17 cellular contexts compared by ENCODE assay signal in genomic region chr15:67167131-67167530, GRCh38.
A peak's percentile ranks its signal among the peaks of the same experiment; 100 is the strongest.
DNase-seq lines count a peak whose midpoint lies in the region; ATAC-seq, FAIRE-seq and TF ChIP-seq lines count a peak whose summit lies in the region.
"Had no signal": no experiment of that assay in that cellular context is flagged by ENCODE, and none has a peak within 500 bp of the region (broad histone marks: within the 10 kb centered on the region; RNA-seq: fewer than 3 reads in every experiment).

No MANE protein-coding gene starts in this region.

- POLR2A ChIA-PET in H1 (lab: Charles Lee; ENCODE audit: partially characterized antibody) = interaction anchor here (1.4 kb wide), 1 partner anchor 137 kb away, joined by 6 read pairs; no protein-coding TSS in a partner anchor

- in situ Hi-C loops in ACHN (cut with HindIII; ENCODE audit: low pct_ligation_motif_present, low pct_unique_long_range_greater_than_20kb, low sequenced_read_pairs) = no loop called here

- CTCF ChIA-PET in H1 (lab: Charles Lee; ENCODE audit: partially characterized antibody) = interaction anchor here (0.7 to 3.0 kb wide), 6 partner anchors 9 to 264 kb away, joined by 3 to 7 read pairs (median 4); no protein-coding TSS in a partner anchor

- peak overlapping the region; percentile 12 for H3K4ac ChIP-seq in H1 (replicated peaks; ENCODE audit: insufficient read length, low read depth, low read length)

- H4K91ac ChIP-seq in H1 (replicated peaks; ENCODE audit: insufficient read length, low read length) = peak overlapping the region; percentile 48

- no peak overlapping the region for H3K56ac ChIP-seq in H1 (replicated peaks; ENCODE audit: insufficient read length, low read depth, low read length)

- H3K4me1 Mint-ChIP-seq in HFFc6 (ENCODE audit: low read depth) (peaks cover 59% of the 10 kb centered on the region), osteocyte (ENCODE audit: unreplicated experiment) (peaks cover 60% of the 10 kb centered on the region)

- H2AFZ ChIP-seq in ACC112 (ENCODE audit: low read length, unreplicated experiment) (no peak overlapping the region), H1 (ENCODE audit: low read length) (no peak overlapping the region)

- TF ChIP-seq CTCF in HFFc6 (IDR thresholded peaks at IDR 0.05) = no peak
- no peak for TF ChIP-seq CTCF in H1 (IDR thresholded peaks at IDR 0.05; ENCODE audit: control extremely low read depth in 1 of 3, insufficient read depth in 1 of 3, low read depth in 1 of 3, low read length in 3 of 3)
- no peak for TF ChIP-seq CTCF in osteocyte (IDR thresholded peaks at IDR 0.05)

- 0 out of 2 replicates have a peak overlapping the region, but pooled peaks have one; percentile 7 for H3K18ac ChIP-seq in H1 (ENCODE audit: extremely low read depth, low read length)

- no peak overlapping the region; a peak in 1 of 4 replicates for H3K4me2 ChIP-seq in H1 (ENCODE audit: insufficient read depth in 1 of 2, low read depth in 2 of 2, low read length in 2 of 2)

- H3K4me1 ChIP-seq in ACC112 (ENCODE audit: control insufficient read depth, insufficient read depth, low read length, unreplicated experiment) (peaks cover 76% of the 10 kb centered on the region), H1 (replicated peaks in 1 of 4; ENCODE audit: control insufficient read depth in 3 of 4, insufficient read depth in 4 of 4, low read length in 3 of 4) (peaks cover 15 to 31% (median 22%) of the 10 kb centered on the region in 4 experiments)

- H4K20me1 ChIP-seq in H1 (replicated peaks in 1 of 2; ENCODE audit: control insufficient read depth in 1 of 2, insufficient read depth in 2 of 2, low read length in 2 of 2) = no peaks in the 10 kb centered on the region

- H3K23me2 ChIP-seq in H1 (ENCODE audit: low read depth, low read length) = peaks cover 3% of the 10 kb centered on the region; the same call in 1 of the 2 replicates

- H3K27me3 Mint-ChIP-seq in HFFc6 (ENCODE audit: insufficient read depth) = peaks cover 20% of the 10 kb centered on the region
- H3K27me3 Mint-ChIP-seq in osteocyte (ENCODE audit: unreplicated experiment) = no peaks in the 10 kb centered on the region

- H3K79me1 ChIP-seq in H1 (ENCODE audit: low read depth, low read length) = peaks cover 7% of the 10 kb centered on the region

- H3K14ac ChIP-seq in H1 (ENCODE audit: insufficient read length) = no peak overlapping the region

- H2BK5ac ChIP-seq in H1 (ENCODE audit: low read depth, low read length) = peak overlapping the region; percentile 77; the same call in 1 of the 2 replicates

- TF ChIP-seq RAD21 in H1 (IDR thresholded peaks at IDR 0.05 in 1 of 2, conservative IDR thresholded peaks at IDR 0.05 in 1 of 2; ENCODE audit: low read depth in 2 of 2, low read length in 2 of 2) = no peak

- WGBS in H1 (ENCODE audit: extremely low coverage in 1 of 2, insufficient coverage in 1 of 2, insufficient read length in 1 of 2, insufficient replicate concordance in 2 of 2, low coverage in 1 of 2, low lambda C conversion rate in 2 of 2, missing lambda C conversion rate in 1 of 2), 2 experiments = 70% methylated on average over 3 of the region's 3 CpGs; no CpG with 5 or more reads in 1 of the 2 experiments

- peaks cover 39% of the 10 kb centered on the region for H3K79me2 ChIP-seq in ACC112 (ENCODE audit: control insufficient read depth, insufficient read depth, low read length, unreplicated experiment)
- H3K79me2 ChIP-seq in H1 (ENCODE audit: control insufficient read depth in 1 of 2, insufficient read depth in 2 of 2, low read length in 2 of 2) = no peaks in the 10 kb centered on the region

- DNase-seq in HFFc6 (no peak), H1 (ENCODE audit: low read depth in 1 of 2, low spot score in 2 of 2) (no peak), osteocyte (ENCODE audit: extremely low spot score, unreplicated experiment) (no peak), ACHN (no peak)
- DNase-seq: aorta, DMS53, left cardiac atrium, NCI-H187, NCI-H446, SJCRH30, T1000 had no signal

- TF ChIP-seq POLR2A in H1 (IDR thresholded peaks at IDR 0.05; ENCODE audit: control extremely low read depth in 1 of 2, low read depth in 2 of 2, low read length in 2 of 2) = no peak

- H3K27ac ChIP-seq in ACC112 (ENCODE audit: low read depth, low read length) (peak overlapping the region; percentile 91; the same call in 1 of the 2 replicates), H1 (ENCODE audit: low read depth, low read length) (no peak overlapping the region)
- H3K27ac ChIP-seq: SJCRH30 had no signal

- no peak overlapping the region for H3K23ac ChIP-seq in H1 (ENCODE audit: insufficient read length)

- H3K9me3 Mint-ChIP-seq in HFFc6 (no peaks in the 10 kb centered on the region), osteocyte (ENCODE audit: unreplicated experiment) (no peaks in the 10 kb centered on the region)
- H3K9me3 Mint-ChIP-seq: activated T-helper 2 cell treated with anti-CD3 and anti-CD28 coated beads, Interferon-gamma antibody, Interleukin-2, Interleukin-4, amounts not matched to agents 10 μg/mL and 5 μg/mL and 100 μg/mL, durations not matched to agents 14 hours and 24 hours and 36 hours; dendritic cell treated with granulocyte-macrophage colony-stimulating factor and Interleukin-4, amounts not matched to agents 40 ng/mL and 50 ng/mL, for 4 days had no signal

- H3K4me3 Mint-ChIP-seq in HFFc6 (no peak overlapping the region), osteocyte (ENCODE audit: unreplicated experiment) (no peak overlapping the region)
- H3K4me3 Mint-ChIP-seq: dendritic cell treated with granulocyte-macrophage colony-stimulating factor and Interleukin-4, amounts not matched to agents 40 ng/mL and 50 ng/mL, for 4 days had no signal

- peaks cover 79% of the 10 kb centered on the region for H3K36me3 Mint-ChIP-seq in HFFc6 (ENCODE audit: low read depth)
- H3K36me3 Mint-ChIP-seq in osteocyte (ENCODE audit: unreplicated experiment) = peaks cover 34% of the 10 kb centered on the region

- H3K4me3 ChIP-seq in ACC112 (ENCODE audit: low read depth, low read length) = no peak overlapping the region
- no peak overlapping the region for H3K4me3 ChIP-seq in H1 (ENCODE audit: extremely low read depth in 1 of 4, insufficient read depth in 2 of 4, low read depth in 3 of 4, low read length in 4 of 4)
- H3K4me3 ChIP-seq: SJCRH30 had no signal

- no peak overlapping the region for H3K9ac ChIP-seq in H1 (replicated peaks in 1 of 4; ENCODE audit: extremely low read depth in 1 of 4, low read depth in 3 of 4, low read length in 3 of 4)

- H3K27ac Mint-ChIP-seq in HFFc6 = peak overlapping the region; percentile 40; the same call in 1 of the 2 replicates
- peak overlapping the region; percentile 27 for H3K27ac Mint-ChIP-seq in osteocyte (ENCODE audit: unreplicated experiment)
- H3K27ac Mint-ChIP-seq: activated T-helper 2 cell treated with anti-CD3 and anti-CD28 coated beads, Interferon-gamma antibody, Interleukin-2, Interleukin-4, amounts not matched to agents 10 μg/mL and 5 μg/mL and 100 μg/mL, durations not matched to agents 14 hours and 24 hours and 36 hours; dendritic cell treated with granulocyte-macrophage colony-stimulating factor and Interleukin-4, amounts not matched to agents 40 ng/mL and 50 ng/mL, for 4 days had no signal

- H3K27me3 ChIP-seq in ACC112 (ENCODE audit: insufficient read depth, low read length) (no peaks in the 10 kb centered on the region), H1 (replicated peaks in 1 of 4; ENCODE audit: control insufficient read depth in 3 of 4, extremely low read depth in 1 of 4, insufficient read depth in 3 of 4, low read length in 3 of 4) (peaks cover 0 to 2% (median 0%) of the 10 kb centered on the region in 4 experiments; a peak in 1 of 7 replicates)
- H3K27me3 ChIP-seq: SJCRH30 had no signal

- no peak overlapping the region for H4K5ac ChIP-seq in H1 (ENCODE audit: insufficient read length, low read depth, low read length)

- peak overlapping the region; percentile 97; the same call in 1 of the 2 replicates for H2BK15ac ChIP-seq in H1 (ENCODE audit: low read length)

- FAIRE-seq in H1 (lab: Jason Lieb, UNC) = no peak

- peak overlapping the region; percentile 72; the same call in 1 of the 2 replicates for H2AK5ac ChIP-seq in H1 (ENCODE audit: low read depth, low read length)

- no peak overlapping the region for H2BK120ac ChIP-seq in H1 (replicated peaks; ENCODE audit: low read depth, low read length)

- ATAC-seq in GM19467 (IDR thresholded peaks at IDR 0.05; ENCODE audit: unreplicated experiment) = no peak
- no peak for ATAC-seq in HG03159 (IDR thresholded peaks at IDR 0.05; ENCODE audit: unreplicated experiment)
- ATAC-seq in GM19324 (IDR thresholded peaks at IDR 0.05; ENCODE audit: low FRiP score, unreplicated experiment) = no peak
- ATAC-seq: left cardiac atrium had no signal

- H3K36me3 ChIP-seq in ACC112 (ENCODE audit: insufficient read depth, low read length) = peaks cover 44% of the 10 kb centered on the region
- no peaks in the 10 kb centered on the region for H3K36me3 ChIP-seq in H1 (ENCODE audit: control insufficient read depth in 2 of 4, insufficient read depth in 4 of 4, low read length in 3 of 4)

- no peak for TF ChIP-seq EP300 in H1 (IDR thresholded peaks at IDR 0.05; ENCODE audit: borderline replicate concordance in 1 of 2, low read depth in 2 of 2, low read length in 2 of 2)

- H2BK12ac ChIP-seq in H1 (ENCODE audit: low read depth, low read length) = peak overlapping the region; percentile 64

- H3K9me3 ChIP-seq in H1 (ENCODE audit: insufficient read depth in 2 of 2, low read depth in 1 of 2, low read length in 1 of 2) = no peaks in the 10 kb centered on the region
- H3K9me3 ChIP-seq: SJCRH30 had no signal

- H4K8ac ChIP-seq in H1 (ENCODE audit: extremely low read depth, insufficient read depth, low read length) = no peak overlapping the region

- peak overlapping the region; percentile 55; the same call in 1 of the 2 replicates for H2BK20ac ChIP-seq in H1 (ENCODE audit: low read length)

TF ChIP-seq in H1, 55 proteins besides CTCF, POLR2A, EP300 and RAD21 (continues in another document):
- TF ChIP-seq EGR1 (IDR thresholded peaks at IDR 0.05; ENCODE audit: borderline replicate concordance, low read depth, low read length) (no peak), JUN (IDR thresholded peaks at IDR 0.05; ENCODE audit: low read depth, low read length) (no peak), BCL11A (IDR thresholded peaks at IDR 0.05; ENCODE audit: low read depth in 2 of 2, low read length in 2 of 2) (no peak), SP1 (IDR thresholded peaks at IDR 0.05; ENCODE audit: low read depth, low read length) (no peak), FOSL1 (IDR thresholded peaks at IDR 0.05; ENCODE audit: insufficient read depth, low read depth, low read length) (no peak), NRF1 (IDR thresholded peaks at IDR 0.05; ENCODE audit: low read depth, low read length) (no peak), MAFK (IDR thresholded peaks at IDR 0.05; ENCODE audit: low read depth, low read length) (no peak), ASH2L (IDR thresholded peaks at IDR 0.05; ENCODE audit: low read length) (no peak), RXRA (IDR thresholded peaks at IDR 0.05; ENCODE audit: insufficient read depth, low read depth, low read length) (no peak), CBX8 (IDR thresholded peaks at IDR 0.05; ENCODE audit: borderline replicate concordance, low read depth, low read length) (no peak)
